In genomic region chr14:44463386-44464004, GRCh38 we compare ENCODE assay signal across 21 cellular contexts. TPM values are rescaled to one million over a fixed set of nuclear protein-coding genes. Genes with fewer than 3 reads are reported as not detected.
DNase-seq lines count a peak whose midpoint lies in the region; ATAC-seq and TF ChIP-seq lines count a peak whose summit lies in the region.
"Had no signal": no experiment of that assay in that cellular context is flagged by ENCODE, and none has a peak within 500 bp of the region (broad histone marks: within the 10 kb centered on the region; RNA-seq: fewer than 3 reads in every experiment).

No MANE protein-coding gene starts in this region.

- H3K4me3 ChIP-seq in neural cell (ENCODE audit: low read length) (no peak overlapping the region), right atrium auricular region (no peak overlapping the region)
- H3K4me3 ChIP-seq: lower lobe of right lung, psoas muscle, SJSA1, spleen, tibial artery had no signal

- no peaks in the 10 kb centered on the region for H3K9me2 ChIP-seq in neural cell (ENCODE audit: insufficient read depth, low read length)

- intact Hi-C loops in natural killer cell (cut with micrococcal nuclease) = no loop called here

- H3K9me3 Mint-ChIP-seq in natural killer cell = peaks cover 11 to 15% of the 10 kb centered on the region in 2 donors

- H3K9me3 ChIP-seq in neural cell (ENCODE audit: low read length) = no peaks in the 10 kb centered on the region
- no peaks in the 10 kb centered on the region for H3K9me3 ChIP-seq in right atrium auricular region
- H3K9me3 ChIP-seq: lower lobe of right lung, psoas muscle, SJSA1, tibial artery had no signal

- no peak for TF ChIP-seq RAD21 in neural cell (conservative IDR thresholded peaks at IDR 0.05)

- no peak overlapping the region for H3K27ac Mint-ChIP-seq in natural killer cell
- H3K27ac Mint-ChIP-seq: dendritic cell treated with granulocyte-macrophage colony-stimulating factor and Interleukin-4, amounts not matched to agents 40 ng/mL and 50 ng/mL, for 4 days; naive B cell; stimulated activated naive B cell treated with anti-CD40 and anti-IgM and Interleukin-4, amounts not matched to agents 10 μg/mL and 1 μg/mL and 100 μg/mL, for 72 hours had no signal

- H3K27me3 Mint-ChIP-seq in natural killer cell (ENCODE audit: low read depth in 2 of 2) = no peaks in the 10 kb centered on the region
- H3K27me3 Mint-ChIP-seq: dendritic cell treated with granulocyte-macrophage colony-stimulating factor and Interleukin-4, amounts not matched to agents 40 ng/mL and 50 ng/mL, for 4 days; naive B cell; stimulated activated naive B cell treated with anti-CD40 and anti-IgM and Interleukin-4, amounts not matched to agents 10 μg/mL and 1 μg/mL and 100 μg/mL, for 72 hours had no signal

- no peak overlapping the region for H3K9ac ChIP-seq in neural cell (ENCODE audit: low read length)

- DNase-seq in NCI-H1092 treated with DMSO at 0.1 percent for 48 hours (lab: John Stamatoyannopoulos, UW) (peak; percentile 95), NCI-H2107 (lab: John Stamatoyannopoulos, UW) (peak; percentile 79), NCI-H774 (lab: John Stamatoyannopoulos, UW) (peak; percentile 46), right atrium auricular region (ENCODE audit: low spot score) (no peak), COLO829 (ENCODE audit: low spot score) (no peak), natural killer cell (no peak)
- DNase-seq: activated gamma-delta T cell treated with Interleukin-2 at 50 U/mL for 16 hours; glutamatergic neuron; lower lobe of right lung; naive B cell; OCI-M1; psoas muscle; spleen; stimulated activated naive B cell treated with anti-CD40 and anti-IgM and Interleukin-4, amounts not matched to agents 10 μg/mL and 1 μg/mL and 100 μg/mL, for 72 hours; T-helper 9 cell; tibial artery had no signal

- H3K27ac ChIP-seq in neural cell (ENCODE audit: low read length) = no peak overlapping the region
- no peak overlapping the region for H3K27ac ChIP-seq in right atrium auricular region
- H3K27ac ChIP-seq: lower lobe of right lung, psoas muscle, SJSA1, spleen, tibial artery had no signal

- H3K79me2 ChIP-seq in neural cell (replicated peaks; ENCODE audit: insufficient read depth, low read length) = no peaks in the 10 kb centered on the region

- no peaks in the 10 kb centered on the region for H3K4me1 ChIP-seq in right atrium auricular region
- H3K4me1 ChIP-seq: lower lobe of right lung, psoas muscle, SJSA1, spleen, tibial artery had no signal

- H3K27me3 ChIP-seq in neural cell (ENCODE audit: insufficient read depth, low read depth, low read length) (no peaks in the 10 kb centered on the region), right atrium auricular region (no peaks in the 10 kb centered on the region)
- H3K27me3 ChIP-seq: SJSA1, spleen, tibial artery had no signal

- H3K4me2 ChIP-seq in neural cell (ENCODE audit: low read length) = no peak overlapping the region

- H3K4me3 Mint-ChIP-seq in natural killer cell = no peak overlapping the region
- H3K4me3 Mint-ChIP-seq: dendritic cell treated with granulocyte-macrophage colony-stimulating factor and Interleukin-4, amounts not matched to agents 40 ng/mL and 50 ng/mL, for 4 days; naive B cell; stimulated activated naive B cell treated with anti-CD40 and anti-IgM and Interleukin-4, amounts not matched to agents 10 μg/mL and 1 μg/mL and 100 μg/mL, for 72 hours had no signal

- TF ChIP-seq CTCF in neural cell (IDR thresholded peaks at IDR 0.05; ENCODE audit: poor library complexity, severe bottlenecking) (no peak), right atrium auricular region (IDR thresholded peaks at IDR 0.05) (no peak), natural killer cell (IDR thresholded peaks at IDR 0.05) (no peak)

- H3K36me3 Mint-ChIP-seq in natural killer cell = no peaks in the 10 kb centered on the region
- H3K36me3 Mint-ChIP-seq: naive B cell; stimulated activated naive B cell treated with anti-CD40 and anti-IgM and Interleukin-4, amounts not matched to agents 10 μg/mL and 1 μg/mL and 100 μg/mL, for 72 hours had no signal

- H3K4me1 Mint-ChIP-seq in natural killer cell = no peaks in the 10 kb centered on the region
- H3K4me1 Mint-ChIP-seq: naive B cell; stimulated activated naive B cell treated with anti-CD40 and anti-IgM and Interleukin-4, amounts not matched to agents 10 μg/mL and 1 μg/mL and 100 μg/mL, for 72 hours had no signal

- H4K20me1 ChIP-seq in neural cell (ENCODE audit: insufficient read depth) = no peaks in the 10 kb centered on the region

- H3K36me3 ChIP-seq in neural cell (ENCODE audit: insufficient read depth, low read length) (no peaks in the 10 kb centered on the region), right atrium auricular region (no peaks in the 10 kb centered on the region)
- H3K36me3 ChIP-seq: lower lobe of right lung, SJSA1, spleen, tibial artery had no signal

- TF ChIP-seq EP300 in neural cell (conservative IDR thresholded peaks at IDR 0.05; ENCODE audit: poor library complexity, severe bottlenecking) = no peak

- no peak for ATAC-seq in natural killer cell
- ATAC-seq: lower lobe of right lung; psoas muscle; stimulated activated naive B cell treated with anti-CD40 and anti-IgM and Interleukin-4, amounts not matched to agents 10 μg/mL and 1 μg/mL and 100 μg/mL, for 72 hours had no signal

- H3F3A ChIP-seq in neural cell (ENCODE audit: insufficient read depth, low read length, poor library complexity, severe bottlenecking) = no peaks in the 10 kb centered on the region

- H2AFZ ChIP-seq in neural cell (ENCODE audit: low read depth, low read length) = no peak overlapping the region

TF ChIP-seq in neural cell, 6 proteins besides CTCF, POLR2A, EP300 and RAD21:
- TF ChIP-seq EZH2 (IDR thresholded peaks at IDR 0.05; ENCODE audit: borderline replicate concordance, insufficient read depth, low read length, poor library complexity, severe bottlenecking) = no peak
- TF ChIP-seq POLR2AphosphoS5 (IDR thresholded peaks at IDR 0.05) = peak; percentile 28

RNA-seq across cellular contexts. Expression of gene FSCB, which starts 43.6 kb away (rescaled TPM):
- not detected in 2 replicates for polyA plus RNA-seq in neural cell
- 0.35 TPM in 1 of 2 replicates, not detected in the other for polyA minus RNA-seq in neural cell
- total RNA-seq in right atrium auricular region (not detected), natural killer cell (not detected)
- total RNA-seq: psoas muscle, SJSA1 had no signal
- polyA plus RNA-seq: BJ, esophagus, psoas muscle, spleen had no signal

Comparison
In these comparisons a context has a peak if more than half of its experiments do, and no peak if none do; other contexts are left out.
1. DNase-seq: peak in NCI-H1092 treated with DMSO at 0.1 percent for 48 hours (single experiment), NCI-H2107 (single experiment) and NCI-H774 (single experiment); none in right atrium auricular region (single experiment), COLO829 (single experiment) and natural killer cell (single experiment).